In the genomic region with DNA sequence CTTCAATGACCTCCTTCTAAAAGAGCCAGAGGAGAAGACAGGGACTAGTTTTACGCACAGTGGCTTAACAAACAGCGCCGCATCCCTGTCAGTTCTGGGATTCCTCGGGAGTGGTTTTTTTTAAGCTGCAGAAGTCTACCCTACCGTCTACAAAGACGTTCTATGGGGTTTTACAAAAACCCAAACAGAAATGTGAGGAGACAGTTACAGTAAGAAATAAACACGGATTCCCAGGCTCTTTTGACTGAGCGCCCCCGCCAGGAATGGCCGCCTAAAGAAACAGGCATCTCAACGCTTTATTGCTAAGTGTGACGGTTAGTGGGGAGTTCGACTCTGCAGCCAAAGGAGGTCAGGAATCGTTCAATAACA, we compare ENCODE assay signal across 1 cellular context.
TF ChIP-seq lines count a peak whose summit lies in the region.

No MANE protein-coding gene starts in this region.

TF ChIP-seq in IMR-90, 13 proteins besides CTCF, POLR2A, EP300 and RAD21:
- TF ChIP-seq ELK1 (IDR thresholded peaks at IDR 0.05; ENCODE audit: borderline replicate concordance, low read depth, low read length), result no peak
- TF ChIP-seq RCOR1 (IDR thresholded peaks at IDR 0.05; ENCODE audit: insufficient replicate concordance, low read length), result no peak
- no peak for TF ChIP-seq CEBPB (IDR thresholded peaks at IDR 0.05; ENCODE audit: low read depth, low read length)
- TF ChIP-seq SMC3 (IDR thresholded peaks at IDR 0.05; ENCODE audit: low read depth, low read length), result peak; percentile 42
- TF ChIP-seq FOS (IDR thresholded peaks at IDR 0.05; ENCODE audit: low read depth, low read length), result no peak
- TF ChIP-seq MAZ (IDR thresholded peaks at IDR 0.05; ENCODE audit: borderline replicate concordance, low read depth, low read length), result no peak
- no peak for TF ChIP-seq RFX5 (IDR thresholded peaks at IDR 0.05; ENCODE audit: low read depth, low read length)
- TF ChIP-seq MAFK (IDR thresholded peaks at IDR 0.05; ENCODE audit: low read depth, low read length), result no peak
- no peak for TF ChIP-seq CHD1 (IDR thresholded peaks at IDR 0.05; ENCODE audit: low read depth, low read length)
